Comparison of ENCODE assay signal across 1 cellular context in the genomic region with DNA sequence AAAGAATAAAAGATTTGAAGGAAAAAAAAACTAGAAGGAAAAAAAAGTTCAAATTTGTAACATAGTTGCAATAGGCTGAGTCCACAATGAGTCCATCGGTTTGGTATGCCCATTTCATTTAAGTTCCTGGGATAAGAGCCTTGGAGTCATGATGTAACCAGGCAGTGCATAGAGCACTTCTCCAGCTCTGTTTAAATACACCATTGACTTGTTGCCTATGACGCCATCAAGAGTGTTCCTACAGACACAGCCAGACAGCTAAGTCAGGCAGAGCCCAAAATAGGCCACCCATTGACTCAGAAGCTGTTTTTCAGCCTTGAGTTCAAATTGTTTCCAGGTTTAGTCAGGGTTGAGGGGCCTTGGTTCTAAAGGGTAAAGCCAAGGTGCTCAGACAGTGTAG.
A peak's percentile ranks its signal among the peaks of the same experiment; 100 is the strongest.
TF ChIP-seq lines count a peak whose summit lies in the region.

No MANE protein-coding gene starts in this region.

TF ChIP-seq in HepG2, 621 proteins besides CTCF, POLR2A, EP300 and RAD21 (continued from another document and continues in another):
- TF ChIP-seq, protein P1, sequence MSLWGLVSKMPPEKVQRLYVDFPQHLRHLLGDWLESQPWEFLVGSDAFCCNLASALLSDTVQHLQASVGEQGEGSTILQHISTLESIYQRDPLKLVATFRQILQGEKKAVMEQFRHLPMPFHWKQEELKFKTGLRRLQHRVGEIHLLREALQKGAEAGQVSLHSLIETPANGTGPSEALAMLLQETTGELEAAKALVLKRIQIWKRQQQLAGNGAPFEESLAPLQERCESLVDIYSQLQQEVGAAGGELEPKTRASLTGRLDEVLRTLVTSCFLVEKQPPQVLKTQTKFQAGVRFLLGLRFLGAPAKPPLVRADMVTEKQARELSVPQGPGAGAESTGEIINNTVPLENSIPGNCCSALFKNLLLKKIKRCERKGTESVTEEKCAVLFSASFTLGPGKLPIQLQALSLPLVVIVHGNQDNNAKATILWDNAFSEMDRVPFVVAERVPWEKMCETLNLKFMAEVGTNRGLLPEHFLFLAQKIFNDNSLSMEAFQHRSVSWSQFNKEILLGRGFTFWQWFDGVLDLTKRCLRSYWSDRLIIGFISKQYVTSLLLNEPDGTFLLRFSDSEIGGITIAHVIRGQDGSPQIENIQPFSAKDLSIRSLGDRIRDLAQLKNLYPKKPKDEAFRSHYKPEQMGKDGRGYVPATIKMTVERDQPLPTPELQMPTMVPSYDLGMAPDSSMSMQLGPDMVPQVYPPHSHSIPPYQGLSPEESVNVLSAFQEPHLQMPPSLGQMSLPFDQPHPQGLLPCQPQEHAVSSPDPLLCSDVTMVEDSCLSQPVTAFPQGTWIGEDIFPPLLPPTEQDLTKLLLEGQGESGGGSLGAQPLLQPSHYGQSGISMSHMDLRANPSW (CRISPR knock-in tag; IDR thresholded peaks at IDR 0.05; ENCODE audit: borderline replicate concordance), result no peak
- no peak for TF ChIP-seq ZNF615 (CRISPR knock-in tag; IDR thresholded peaks at IDR 0.05; ENCODE audit: borderline replicate concordance)
- TF ChIP-seq ZNF569 (CRISPR knock-in tag; IDR thresholded peaks at IDR 0.05; ENCODE audit: borderline replicate concordance), result no peak
- TF ChIP-seq ZNF761 (CRISPR knock-in tag; conservative IDR thresholded peaks at IDR 0.05), result no peak
- TF ChIP-seq, protein P2, sequence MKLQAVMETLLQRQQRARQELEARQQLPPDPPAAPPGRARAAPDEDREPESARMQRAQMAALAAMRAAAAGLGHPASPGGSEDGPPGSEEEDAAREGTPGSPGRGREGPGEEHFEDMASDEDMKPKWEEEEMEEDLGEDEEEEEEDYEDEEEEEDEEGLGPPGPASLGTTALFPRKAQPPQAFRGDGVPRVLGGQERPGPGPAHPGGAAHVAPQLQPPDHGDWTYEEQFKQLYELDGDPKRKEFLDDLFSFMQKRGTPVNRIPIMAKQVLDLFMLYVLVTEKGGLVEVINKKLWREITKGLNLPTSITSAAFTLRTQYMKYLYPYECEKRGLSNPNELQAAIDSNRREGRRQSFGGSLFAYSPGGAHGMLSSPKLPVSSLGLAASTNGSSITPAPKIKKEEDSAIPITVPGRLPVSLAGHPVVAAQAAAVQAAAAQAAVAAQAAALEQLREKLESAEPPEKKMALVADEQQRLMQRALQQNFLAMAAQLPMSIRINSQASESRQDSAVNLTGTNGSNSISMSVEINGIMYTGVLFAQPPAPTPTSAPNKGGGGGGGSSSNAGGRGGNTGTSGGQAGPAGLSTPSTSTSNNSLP (IDR thresholded peaks at IDR 0.05; ENCODE audit: low read depth, low read length), result peak; percentile 22; the same call in 1 of the 2 replicates
- no peak for TF ChIP-seq TBX3 (IDR thresholded peaks at IDR 0.05; ENCODE audit: borderline replicate concordance)
- peak; percentile 45; the same call in 1 of the 2 replicates for TF ChIP-seq CBX5 (CRISPR knock-in tag; IDR thresholded peaks at IDR 0.05; ENCODE audit: borderline replicate concordance)
- no peak for TF ChIP-seq HNRNPLL (IDR thresholded peaks at IDR 0.05; ENCODE audit: low read depth, low read length, poor library complexity, severe bottlenecking)
- TF ChIP-seq CEBPG (CRISPR knock-in tag; IDR thresholded peaks at IDR 0.05), result peak; percentile 94
- no peak for TF ChIP-seq ZNF781 (CRISPR knock-in tag; IDR thresholded peaks at IDR 0.05; ENCODE audit: borderline replicate concordance, not compliant biosample characterization)
- no peak for TF ChIP-seq ZNF496 (CRISPR knock-in tag; IDR thresholded peaks at IDR 0.05; ENCODE audit: insufficient replicate concordance)
- TF ChIP-seq ISL2 (CRISPR knock-in tag; IDR thresholded peaks at IDR 0.05), result peak; percentile 84
- TF ChIP-seq RBFOX2 (IDR thresholded peaks at IDR 0.05; ENCODE audit: low read depth, low read length), result no peak
- TF ChIP-seq, protein P3, sequence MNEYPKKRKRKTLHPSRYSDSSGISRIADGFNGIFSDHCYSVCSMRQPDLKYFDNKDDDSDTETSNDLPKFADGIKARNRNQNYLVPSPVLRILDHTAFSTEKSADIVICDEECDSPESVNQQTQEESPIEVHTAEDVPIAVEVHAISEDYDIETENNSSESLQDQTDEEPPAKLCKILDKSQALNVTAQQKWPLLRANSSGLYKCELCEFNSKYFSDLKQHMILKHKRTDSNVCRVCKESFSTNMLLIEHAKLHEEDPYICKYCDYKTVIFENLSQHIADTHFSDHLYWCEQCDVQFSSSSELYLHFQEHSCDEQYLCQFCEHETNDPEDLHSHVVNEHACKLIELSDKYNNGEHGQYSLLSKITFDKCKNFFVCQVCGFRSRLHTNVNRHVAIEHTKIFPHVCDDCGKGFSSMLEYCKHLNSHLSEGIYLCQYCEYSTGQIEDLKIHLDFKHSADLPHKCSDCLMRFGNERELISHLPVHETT (CRISPR knock-in tag; conservative IDR thresholded peaks at IDR 0.05), result no peak
- no peak for TF ChIP-seq NKX3-1 (CRISPR knock-in tag; IDR thresholded peaks at IDR 0.05)
- no peak for TF ChIP-seq ZNF382 (CRISPR knock-in tag; IDR thresholded peaks at IDR 0.05; ENCODE audit: borderline replicate concordance)
- TF ChIP-seq RORA (CRISPR knock-in tag; IDR thresholded peaks at IDR 0.05), result no peak
- no peak for TF ChIP-seq MED8 (CRISPR knock-in tag; IDR thresholded peaks at IDR 0.05; ENCODE audit: insufficient replicate concordance)
- TF ChIP-seq HOXA5 (CRISPR knock-in tag; IDR thresholded peaks at IDR 0.05), result no peak
- TF ChIP-seq, protein P4, sequence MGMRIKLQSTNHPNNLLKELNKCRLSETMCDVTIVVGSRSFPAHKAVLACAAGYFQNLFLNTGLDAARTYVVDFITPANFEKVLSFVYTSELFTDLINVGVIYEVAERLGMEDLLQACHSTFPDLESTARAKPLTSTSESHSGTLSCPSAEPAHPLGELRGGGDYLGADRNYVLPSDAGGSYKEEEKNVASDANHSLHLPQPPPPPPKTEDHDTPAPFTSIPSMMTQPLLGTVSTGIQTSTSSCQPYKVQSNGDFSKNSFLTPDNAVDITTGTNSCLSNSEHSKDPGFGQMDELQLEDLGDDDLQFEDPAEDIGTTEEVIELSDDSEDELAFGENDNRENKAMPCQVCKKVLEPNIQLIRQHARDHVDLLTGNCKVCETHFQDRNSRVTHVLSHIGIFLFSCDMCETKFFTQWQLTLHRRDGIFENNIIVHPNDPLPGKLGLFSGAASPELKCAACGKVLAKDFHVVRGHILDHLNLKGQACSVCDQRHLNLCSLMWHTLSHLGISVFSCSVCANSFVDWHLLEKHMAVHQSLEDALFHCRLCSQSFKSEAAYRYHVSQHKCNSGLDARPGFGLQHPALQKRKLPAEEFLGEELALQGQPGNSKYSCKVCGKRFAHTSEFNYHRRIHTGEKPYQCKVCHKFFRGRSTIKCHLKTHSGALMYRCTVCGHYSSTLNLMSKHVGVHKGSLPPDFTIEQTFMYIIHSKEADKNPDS (CRISPR knock-in tag; IDR thresholded peaks at IDR 0.05), result no peak
- no peak for TF ChIP-seq ZNF343 (CRISPR knock-in tag; IDR thresholded peaks at IDR 0.05)
- TF ChIP-seq RARG (CRISPR knock-in tag; IDR thresholded peaks at IDR 0.05; ENCODE audit: low read depth), result no peak
- no peak for TF ChIP-seq ZNF124 (CRISPR knock-in tag; IDR thresholded peaks at IDR 0.05)
- TF ChIP-seq ZMAT3 (CRISPR knock-in tag; conservative IDR thresholded peaks at IDR 0.05), result 0 out of 2 replicates have a peak, but pooled peaks have one; percentile 54
- TF ChIP-seq, protein P5, sequence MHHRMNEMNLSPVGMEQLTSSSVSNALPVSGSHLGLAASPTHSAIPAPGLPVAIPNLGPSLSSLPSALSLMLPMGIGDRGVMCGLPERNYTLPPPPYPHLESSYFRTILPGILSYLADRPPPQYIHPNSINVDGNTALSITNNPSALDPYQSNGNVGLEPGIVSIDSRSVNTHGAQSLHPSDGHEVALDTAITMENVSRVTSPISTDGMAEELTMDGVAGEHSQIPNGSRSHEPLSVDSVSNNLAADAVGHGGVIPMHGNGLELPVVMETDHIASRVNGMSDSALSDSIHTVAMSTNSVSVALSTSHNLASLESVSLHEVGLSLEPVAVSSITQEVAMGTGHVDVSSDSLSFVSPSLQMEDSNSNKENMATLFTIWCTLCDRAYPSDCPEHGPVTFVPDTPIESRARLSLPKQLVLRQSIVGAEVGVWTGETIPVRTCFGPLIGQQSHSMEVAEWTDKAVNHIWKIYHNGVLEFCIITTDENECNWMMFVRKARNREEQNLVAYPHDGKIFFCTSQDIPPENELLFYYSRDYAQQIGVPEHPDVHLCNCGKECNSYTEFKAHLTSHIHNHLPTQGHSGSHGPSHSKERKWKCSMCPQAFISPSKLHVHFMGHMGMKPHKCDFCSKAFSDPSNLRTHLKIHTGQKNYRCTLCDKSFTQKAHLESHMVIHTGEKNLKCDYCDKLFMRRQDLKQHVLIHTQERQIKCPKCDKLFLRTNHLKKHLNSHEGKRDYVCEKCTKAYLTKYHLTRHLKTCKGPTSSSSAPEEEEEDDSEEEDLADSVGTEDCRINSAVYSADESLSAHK (CRISPR knock-in tag; IDR thresholded peaks at IDR 0.05; ENCODE audit: borderline replicate concordance), result no peak
- TF ChIP-seq, protein P6, sequence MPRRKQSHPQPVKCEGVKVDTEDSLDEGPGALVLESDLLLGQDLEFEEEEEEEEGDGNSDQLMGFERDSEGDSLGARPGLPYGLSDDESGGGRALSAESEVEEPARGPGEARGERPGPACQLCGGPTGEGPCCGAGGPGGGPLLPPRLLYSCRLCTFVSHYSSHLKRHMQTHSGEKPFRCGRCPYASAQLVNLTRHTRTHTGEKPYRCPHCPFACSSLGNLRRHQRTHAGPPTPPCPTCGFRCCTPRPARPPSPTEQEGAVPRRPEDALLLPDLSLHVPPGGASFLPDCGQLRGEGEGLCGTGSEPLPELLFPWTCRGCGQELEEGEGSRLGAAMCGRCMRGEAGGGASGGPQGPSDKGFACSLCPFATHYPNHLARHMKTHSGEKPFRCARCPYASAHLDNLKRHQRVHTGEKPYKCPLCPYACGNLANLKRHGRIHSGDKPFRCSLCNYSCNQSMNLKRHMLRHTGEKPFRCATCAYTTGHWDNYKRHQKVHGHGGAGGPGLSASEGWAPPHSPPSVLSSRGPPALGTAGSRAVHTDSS (CRISPR knock-in tag; conservative IDR thresholded peaks at IDR 0.05), result no peak
- no peak for TF ChIP-seq PHF8 (CRISPR knock-in tag; IDR thresholded peaks at IDR 0.05)
- 0 out of 2 replicates have a peak, but pooled peaks have one; percentile 50 for TF ChIP-seq TOE1 (CRISPR knock-in tag; IDR thresholded peaks at IDR 0.05)
- TF ChIP-seq, protein P7, sequence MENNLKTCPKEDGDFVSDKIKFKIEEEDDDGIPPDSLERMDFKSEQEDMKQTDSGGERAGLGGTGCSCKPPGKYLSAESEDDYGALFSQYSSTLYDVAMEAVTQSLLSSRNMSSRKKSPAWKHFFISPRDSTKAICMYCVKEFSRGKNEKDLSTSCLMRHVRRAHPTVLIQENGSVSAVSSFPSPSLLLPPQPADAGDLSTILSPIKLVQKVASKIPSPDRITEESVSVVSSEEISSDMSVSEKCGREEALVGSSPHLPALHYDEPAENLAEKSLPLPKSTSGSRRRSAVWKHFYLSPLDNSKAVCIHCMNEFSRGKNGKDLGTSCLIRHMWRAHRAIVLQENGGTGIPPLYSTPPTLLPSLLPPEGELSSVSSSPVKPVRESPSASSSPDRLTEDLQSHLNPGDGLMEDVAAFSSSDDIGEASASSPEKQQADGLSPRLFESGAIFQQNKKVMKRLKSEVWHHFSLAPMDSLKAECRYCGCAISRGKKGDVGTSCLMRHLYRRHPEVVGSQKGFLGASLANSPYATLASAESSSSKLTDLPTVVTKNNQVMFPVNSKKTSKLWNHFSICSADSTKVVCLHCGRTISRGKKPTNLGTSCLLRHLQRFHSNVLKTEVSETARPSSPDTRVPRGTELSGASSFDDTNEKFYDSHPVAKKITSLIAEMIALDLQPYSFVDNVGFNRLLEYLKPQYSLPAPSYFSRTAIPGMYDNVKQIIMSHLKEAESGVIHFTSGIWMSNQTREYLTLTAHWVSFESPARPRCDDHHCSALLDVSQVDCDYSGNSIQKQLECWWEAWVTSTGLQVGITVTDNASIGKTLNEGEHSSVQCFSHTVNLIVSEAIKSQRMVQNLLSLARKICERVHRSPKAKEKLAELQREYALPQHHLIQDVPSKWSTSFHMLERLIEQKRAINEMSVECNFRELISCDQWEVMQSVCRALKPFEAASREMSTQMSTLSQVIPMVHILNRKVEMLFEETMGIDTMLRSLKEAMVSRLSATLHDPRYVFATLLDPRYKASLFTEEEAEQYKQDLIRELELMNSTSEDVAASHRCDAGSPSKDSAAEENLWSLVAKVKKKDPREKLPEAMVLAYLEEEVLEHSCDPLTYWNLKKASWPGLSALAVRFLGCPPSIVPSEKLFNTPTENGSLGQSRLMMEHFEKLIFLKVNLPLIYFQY (CRISPR knock-in tag; IDR thresholded peaks at IDR 0.05; ENCODE audit: borderline replicate concordance), result no peak
- TF ChIP-seq, protein P8, sequence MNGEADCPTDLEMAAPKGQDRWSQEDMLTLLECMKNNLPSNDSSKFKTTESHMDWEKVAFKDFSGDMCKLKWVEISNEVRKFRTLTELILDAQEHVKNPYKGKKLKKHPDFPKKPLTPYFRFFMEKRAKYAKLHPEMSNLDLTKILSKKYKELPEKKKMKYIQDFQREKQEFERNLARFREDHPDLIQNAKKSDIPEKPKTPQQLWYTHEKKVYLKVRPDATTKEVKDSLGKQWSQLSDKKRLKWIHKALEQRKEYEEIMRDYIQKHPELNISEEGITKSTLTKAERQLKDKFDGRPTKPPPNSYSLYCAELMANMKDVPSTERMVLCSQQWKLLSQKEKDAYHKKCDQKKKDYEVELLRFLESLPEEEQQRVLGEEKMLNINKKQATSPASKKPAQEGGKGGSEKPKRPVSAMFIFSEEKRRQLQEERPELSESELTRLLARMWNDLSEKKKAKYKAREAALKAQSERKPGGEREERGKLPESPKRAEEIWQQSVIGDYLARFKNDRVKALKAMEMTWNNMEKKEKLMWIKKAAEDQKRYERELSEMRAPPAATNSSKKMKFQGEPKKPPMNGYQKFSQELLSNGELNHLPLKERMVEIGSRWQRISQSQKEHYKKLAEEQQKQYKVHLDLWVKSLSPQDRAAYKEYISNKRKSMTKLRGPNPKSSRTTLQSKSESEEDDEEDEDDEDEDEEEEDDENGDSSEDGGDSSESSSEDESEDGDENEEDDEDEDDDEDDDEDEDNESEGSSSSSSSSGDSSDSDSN (CRISPR knock-in tag; IDR thresholded peaks at IDR 0.05), result no peak
- no peak for TF ChIP-seq ZC3H13 (CRISPR knock-in tag; IDR thresholded peaks at IDR 0.05)
- TF ChIP-seq DPF2 (CRISPR knock-in tag; IDR thresholded peaks at IDR 0.05; ENCODE audit: borderline replicate concordance, low read depth), result 0 out of 2 replicates have a peak, but pooled peaks have one; percentile 52
- no peak for TF ChIP-seq CAMTA2 (CRISPR knock-in tag; IDR thresholded peaks at IDR 0.05; ENCODE audit: borderline replicate concordance)
- TF ChIP-seq, protein P9, sequence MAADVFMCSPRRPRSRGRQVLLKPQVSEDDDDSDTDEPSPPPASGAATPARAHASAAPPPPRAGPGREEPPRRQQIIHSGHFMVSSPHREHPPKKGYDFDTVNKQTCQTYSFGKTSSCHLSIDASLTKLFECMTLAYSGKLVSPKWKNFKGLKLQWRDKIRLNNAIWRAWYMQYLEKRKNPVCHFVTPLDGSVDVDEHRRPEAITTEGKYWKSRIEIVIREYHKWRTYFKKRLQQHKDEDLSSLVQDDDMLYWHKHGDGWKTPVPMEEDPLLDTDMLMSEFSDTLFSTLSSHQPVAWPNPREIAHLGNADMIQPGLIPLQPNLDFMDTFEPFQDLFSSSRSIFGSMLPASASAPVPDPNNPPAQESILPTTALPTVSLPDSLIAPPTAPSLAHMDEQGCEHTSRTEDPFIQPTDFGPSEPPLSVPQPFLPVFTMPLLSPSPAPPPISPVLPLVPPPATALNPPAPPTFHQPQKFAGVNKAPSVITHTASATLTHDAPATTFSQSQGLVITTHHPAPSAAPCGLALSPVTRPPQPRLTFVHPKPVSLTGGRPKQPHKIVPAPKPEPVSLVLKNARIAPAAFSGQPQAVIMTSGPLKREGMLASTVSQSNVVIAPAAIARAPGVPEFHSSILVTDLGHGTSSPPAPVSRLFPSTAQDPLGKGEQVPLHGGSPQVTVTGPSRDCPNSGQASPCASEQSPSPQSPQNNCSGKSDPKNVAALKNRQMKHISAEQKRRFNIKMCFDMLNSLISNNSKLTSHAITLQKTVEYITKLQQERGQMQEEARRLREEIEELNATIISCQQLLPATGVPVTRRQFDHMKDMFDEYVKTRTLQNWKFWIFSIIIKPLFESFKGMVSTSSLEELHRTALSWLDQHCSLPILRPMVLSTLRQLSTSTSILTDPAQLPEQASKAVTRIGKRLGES (CRISPR knock-in tag; IDR thresholded peaks at IDR 0.05; ENCODE audit: borderline replicate concordance), result no peak
